10 cellular contexts compared by ENCODE assay signal in the genomic region with DNA sequence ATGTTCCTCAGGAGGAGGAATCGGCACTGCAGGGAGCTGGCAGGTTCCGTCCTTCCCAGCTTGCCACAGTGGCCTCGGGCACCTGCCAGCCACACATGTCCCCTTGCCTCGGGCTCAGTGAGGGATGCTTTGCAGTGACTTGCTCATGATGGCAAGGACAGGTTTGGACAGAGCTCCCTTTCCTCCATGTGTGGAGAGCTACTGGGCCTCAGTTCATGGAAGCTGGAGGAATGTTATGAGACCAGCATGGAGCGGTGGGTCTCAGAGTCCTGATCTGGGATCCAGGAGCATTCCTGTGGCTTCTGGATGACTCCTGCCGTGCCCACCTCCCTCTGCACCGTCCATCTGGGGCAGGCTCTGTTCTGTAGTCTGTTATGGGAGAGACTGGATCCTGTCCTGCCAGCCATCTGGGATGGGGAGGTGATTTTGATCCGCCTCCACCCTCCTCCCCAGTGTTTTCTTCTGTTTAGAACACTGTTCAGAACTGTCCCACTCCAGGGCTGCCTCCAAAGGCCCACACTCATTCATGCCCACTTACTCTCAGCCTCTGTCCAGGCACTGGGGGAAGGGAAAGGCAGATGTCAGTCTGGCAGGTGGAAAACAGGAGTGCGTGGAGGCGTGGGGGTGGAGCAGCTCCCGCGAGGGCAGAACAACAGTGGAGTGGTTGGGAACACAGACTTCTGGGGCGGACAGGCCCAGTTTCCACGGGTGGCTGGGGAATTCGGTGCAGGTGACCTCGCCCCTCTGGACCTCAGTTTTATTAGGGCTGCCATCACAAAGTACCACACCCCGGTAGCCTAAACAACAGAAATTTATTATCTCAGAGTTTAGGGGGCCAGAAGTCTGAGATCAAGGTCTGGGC. TPM values are rescaled to one million over a fixed set of nuclear protein-coding genes. Genes with fewer than 3 reads are reported as not detected.
A peak's percentile ranks its signal among the peaks of the same experiment; 100 is the strongest.
DNase-seq lines count a peak whose midpoint lies in the region; ATAC-seq and TF ChIP-seq lines count a peak whose summit lies in the region.
"Had no signal": no experiment of that assay in that cellular context is flagged by ENCODE, and none has a peak within 500 bp of the region (broad histone marks: within the 10 kb centered on the region; RNA-seq: fewer than 3 reads in every experiment).

No MANE protein-coding gene starts in this region.

- peak; percentile 69 for DNase-seq in HS-27A (ENCODE audit: low read depth)
- DNase-seq in MCF 10A (ENCODE audit: unreplicated experiment) = peak; percentile 38
- no peak for DNase-seq in naive B cell
- DNase-seq in GM13977 (ENCODE audit: low spot score) = no peak
- no peak for DNase-seq in NK-92 (lab: John Stamatoyannopoulos, UW; ENCODE audit: unreplicated experiment)
- DNase-seq: SW 1271 had no signal

- H3K9ac ChIP-seq in BLaER1 = no peak overlapping the region

- ATAC-seq in naive B cell (ENCODE audit: low read depth in 2 of 2) = no peak
- ATAC-seq in GM19351 (IDR thresholded peaks at IDR 0.05; ENCODE audit: unreplicated experiment) = no peak
- no peak for ATAC-seq in HG02981 (IDR thresholded peaks at IDR 0.05; ENCODE audit: unreplicated experiment)

- no TSS peak for BruUV-seq in MCF 10A (replicated peaks; lab: Mats Ljungman, UMichigan)

- peaks cover 16% of the 10 kb centered on the region for H3K36me3 ChIP-seq in BLaER1
- H3K36me3 ChIP-seq: ascending aorta had no signal

- H3K4me2 ChIP-seq in BLaER1 = peak overlapping the region; percentile 34; the same call in 1 of the 2 replicates

- H3K4me1 ChIP-seq in BLaER1 = peaks cover 13% of the 10 kb centered on the region; the same call in 1 of the 2 replicates

- intact Hi-C loops in MCF 10A (cut with micrococcal nuclease) = no loop called here

- H3K4me1 Mint-ChIP-seq in MCF 10A (ENCODE audit: insufficient read depth, unreplicated experiment) (peaks cover 10% of the 10 kb centered on the region), naive B cell (peaks cover 56 to 94% (median 66%) of the 10 kb centered on the region in 3 donors)

- no peaks in the 10 kb centered on the region for H3K9me3 Mint-ChIP-seq in MCF 10A (ENCODE audit: unreplicated experiment)
- peaks cover 4 to 17% (median 9%) of the 10 kb centered on the region in 7 donors for H3K9me3 Mint-ChIP-seq in naive B cell

- peak overlapping the region; percentile 41; the same call in 1 of the 2 replicates for H3K27ac ChIP-seq in BLaER1
- H3K27ac ChIP-seq: ascending aorta had no signal

- in situ Hi-C loops in GM13977 (cut with MboI; ENCODE audit: low pct_unique_long_range_greater_than_20kb, low sequenced_read_pairs, unreplicated experiment) = no loop called here

- POLR2A ChIA-PET in MCF 10A (lab: Yijun Ruan, JAX) = interaction anchor here (0.7 kb wide), 1 partner anchor 34 kb away, joined by 4 read pairs; no protein-coding TSS in a partner anchor

- H3K36me3 Mint-ChIP-seq in MCF 10A (ENCODE audit: insufficient read depth, unreplicated experiment) (peaks cover 6% of the 10 kb centered on the region), naive B cell (peaks cover 10 to 25% of the 10 kb centered on the region in 2 donors)

- CTCF ChIA-PET in MCF 10A (lab: Yijun Ruan, JAX) = interaction anchor here (0.8 to 1.2 kb wide), 3 partner anchors 10 to 64 kb away, joined by 3 to 5 read pairs (median 3); no protein-coding TSS in a partner anchor

- H4K20me1 ChIP-seq in BLaER1 = peaks cover 13% of the 10 kb centered on the region; the same call in 1 of the 2 replicates

- H3K4me3 ChIP-seq in BLaER1 = no peak overlapping the region
- H3K4me3 ChIP-seq: ascending aorta had no signal

- peaks cover 27% of the 10 kb centered on the region for H3K9me3 ChIP-seq in BLaER1

- H3K27me3 ChIP-seq in BLaER1 = no peaks in the 10 kb centered on the region
- H3K27me3 ChIP-seq: ascending aorta had no signal

- H3K27ac Mint-ChIP-seq in MCF 10A (ENCODE audit: low read depth, unreplicated experiment) = peak overlapping the region; percentile 70
- peak overlapping the region in 5 of 6 donors; percentile 84 to 93 (median 90) for H3K27ac Mint-ChIP-seq in naive B cell

- H3K27me3 Mint-ChIP-seq in MCF 10A (ENCODE audit: insufficient read depth, unreplicated experiment) (no peaks in the 10 kb centered on the region), naive B cell (no peaks in the 10 kb centered on the region)

- TF ChIP-seq CTCF in MCF 10A (IDR thresholded peaks at IDR 0.05; ENCODE audit: unreplicated experiment) = no peak
- TF ChIP-seq CTCF in GM13977 (IDR thresholded peaks at IDR 0.05; ENCODE audit: extremely low read depth, insufficient read depth, missing control alignments) = no peak

- no peak overlapping the region for H3K4me3 Mint-ChIP-seq in MCF 10A (ENCODE audit: unreplicated experiment)
- peak overlapping the region in 6 of 8 donors; percentile 3 to 73 (median 18) for H3K4me3 Mint-ChIP-seq in naive B cell

RNA-seq across cellular contexts. Expression of a gene that starts 59.4 kb away (rescaled TPM):
- 36.0 and 36.9 TPM in 2 replicates for total RNA-seq in MCF 10A (2022)
- 10 to 100 TPM in 5 of 6 donors, 1 to 10 TPM in 1; 9.2 to 43.0 (median 19.5) TPM for polyA plus RNA-seq in naive B cell (ENCODE audit: low read depth in 6 of 6)

Comparison
In these comparisons a context has a peak if more than half of its experiments do, and no peak if none do; other contexts are left out.
1. DNase-seq: peak in HS-27A (single experiment) and MCF 10A (single experiment); none in naive B cell (single experiment), GM13977 (single experiment) and NK-92 (single experiment).